In genomic region chr2:212546669-212547068, GRCh38 we compare ENCODE assay signal across 31 cellular contexts.
"Had no signal": no experiment of that assay in that cellular context is flagged by ENCODE, and none has a peak within 500 bp of the region (broad histone marks: within the 10 kb centered on the region; RNA-seq: fewer than 3 reads in every experiment).

No MANE protein-coding gene starts in this region.

- DNase-seq: activated CD4-positive, alpha-beta memory T cell treated with anti-CD3 and anti-CD28 coated beads, Interleukin-2, amount 10 ng/mL, durations not matched to agents 7 days and 5 days; activated CD4-positive, alpha-beta T cell treated with anti-CD3 and anti-CD28 coated beads for 1 hour; activated CD4-positive, alpha-beta T cell treated with anti-CD3 and anti-CD28 coated beads for 36 hours; activated CD4-positive, alpha-beta T cell treated with anti-CD3 and anti-CD28 coated beads for 48 hours; activated CD4-positive, alpha-beta T cell treated with anti-CD3 and anti-CD28 coated beads, Interleukin-2, amount 10 ng/mL, durations not matched to agents 7 days and 5 days; activated CD4-positive, alpha-beta T cell treated with anti-CD3 and anti-CD28 coated beads, Interleukin-2, amount 50 U/mL, for 48 hours; activated CD4-positive, CD25-positive, alpha-beta regulatory T cell; activated CD8-positive, alpha-beta memory T cell treated with anti-CD3 and anti-CD28 coated beads for 24 hours; activated CD8-positive, alpha-beta memory T cell treated with anti-CD3 and anti-CD28 coated beads, Interleukin-2, amount 10 ng/mL, durations not matched to agents 7 days and 5 days; activated CD8-positive, alpha-beta memory T cell treated with anti-CD3 and anti-CD28 coated beads, Interleukin-2, amount 50 U/mL, for 48 hours; activated CD8-positive, alpha-beta T cell treated with anti-CD3 and anti-CD28 coated beads, Interleukin-2, amount 10 ng/mL, durations not matched to agents 7 days and 5 days; activated effector memory CD4-positive, alpha-beta T cell treated with Interleukin-2 at 50 U/mL for 16 hours; activated gamma-delta T cell; activated naive CD4-positive, alpha-beta T cell treated with anti-CD3 and anti-CD28 coated beads, Interleukin-2, amount 10 ng/mL, durations not matched to agents 7 days and 5 days; activated naive CD4-positive, alpha-beta T cell treated with Interleukin-2 at 50 U/mL for 16 hours; activated naive CD8-positive, alpha-beta T cell treated with anti-CD3 and anti-CD28 coated beads, Interleukin-2, amount 10 ng/mL, durations not matched to agents 7 days and 5 days; activated naive CD8-positive, alpha-beta T cell treated with anti-CD3 and anti-CD28 coated beads, Interleukin-2, amount 50 U/mL, for 24 hours; activated T-cell treated with anti-CD3 and anti-CD28 coated beads, Interleukin-2, amount 50 U/mL, for 24 hours; activated T-cell treated with anti-CD3 and anti-CD28 coated beads, Interleukin-2, amount 50 U/mL, for 48 hours; amygdala; anterior cingulate cortex; caudate nucleus; cerebellar nuclear complex; T-cell; T-helper 17 cell; WERI-Rb-1 had no signal

- H3K4me3 ChIP-seq: ascending aorta, cardiac muscle cell had no signal

- FAIRE-seq: bronchial epithelial cell had no signal

- H3K27me3 ChIP-seq: ascending aorta, cardiac muscle cell had no signal

- ATAC-seq: activated CD4-positive, alpha-beta T cell treated with anti-CD3 and anti-CD28 coated beads for 36 hours; activated CD4-positive, CD25-positive, alpha-beta regulatory T cell treated with anti-CD3 and anti-CD28 coated beads, Interleukin-2, amount 50 U/mL, for 24 hours; activated CD8-positive, alpha-beta memory T cell treated with anti-CD3 and anti-CD28 coated beads, Interleukin-2, amount 10 ng/mL, durations not matched to agents 7 days and 5 days; activated CD8-positive, alpha-beta T cell treated with anti-CD3 and anti-CD28 coated beads, Interleukin-2, amount 10 ng/mL, durations not matched to agents 7 days and 5 days; activated naive CD8-positive, alpha-beta T cell treated with anti-CD3 and anti-CD28 coated beads, Interleukin-2, amount 50 U/mL, for 24 hours; T-cell; T-helper 17 cell; WTC11 had no signal

- H3K27ac ChIP-seq: ascending aorta, cardiac muscle cell, WERI-Rb-1 had no signal

- H3K9me3 ChIP-seq: ascending aorta had no signal

- H3K36me3 ChIP-seq: ascending aorta, cardiac muscle cell, WERI-Rb-1 had no signal
